32 cellular contexts compared by ENCODE assay signal in genomic region chr16:75481475-75481874, GRCh38. TPM values are rescaled to one million over a fixed set of nuclear protein-coding genes. Genes with fewer than 3 reads are reported as not detected.
DNase-seq lines count a peak whose midpoint lies in the region; ATAC-seq, FAIRE-seq and TF ChIP-seq lines count a peak whose summit lies in the region.
"Had no signal": no experiment of that assay in that cellular context is flagged by ENCODE, and none has a peak within 500 bp of the region (broad histone marks: within the 10 kb centered on the region; RNA-seq: fewer than 3 reads in every experiment).

No MANE protein-coding gene starts in this region.

- intact Hi-C loops in HepG2 (cut with micrococcal nuclease; ENCODE audit: unreplicated experiment) = no loop called here
- intact Hi-C loops in right lobe of liver (cut with DNase I) = loop anchor here in 1 of 2 donors (10.0 kb wide), 1 partner anchor 53 kb away; the partner anchor contains the start of gene CHST5

- H3K4me3 ChIP-seq in HepG2 (replicated peaks in 1 of 3; ENCODE audit: insufficient read depth in 1 of 3, low read depth in 2 of 3, low read length in 3 of 3) (no peak overlapping the region), right lobe of liver (no peak overlapping the region), HAP-1 (no peak overlapping the region)
- H3K4me3 ChIP-seq: esophagus squamous epithelium, hepatocyte, lung, mucosa of descending colon, skin epidermis, thyroid gland had no signal

- peaks cover 6% of the 10 kb centered on the region for H3K4me1 Mint-ChIP-seq in glutamatergic neuron (ENCODE audit: low read depth, unreplicated experiment)
- H3K4me1 Mint-ChIP-seq: activated naive CD8-positive, alpha-beta T cell treated with anti-CD3 and anti-CD28 coated beads, Interleukin-2, amount 50 U/mL, for 24 hours; CD4-positive, alpha-beta memory T cell; central memory CD8-positive, alpha-beta T cell; stimulated activated naive CD8-positive, alpha-beta T cell treated with anti-CD3 and anti-CD28 coated beads, Interleukin-15, amount 100 ng/mL, for 72 hours had no signal

- H3K27me3 ChIP-seq in HepG2 (ENCODE audit: control insufficient read depth in 1 of 2, insufficient read depth in 2 of 2, low read length in 2 of 2) (peaks cover 0 to 3% of the 10 kb centered on the region in 2 experiments; a peak in 2 of 5 replicates), right lobe of liver (no peaks in the 10 kb centered on the region), HAP-1 (ENCODE audit: low read depth) (no peaks in the 10 kb centered on the region)
- H3K27me3 ChIP-seq: esophagus squamous epithelium, hepatocyte, thyroid gland had no signal

- POLR2A ChIA-PET in HepG2 (lab: Yijun Ruan, JAX) = no interaction called here

- peaks cover 9% of the 10 kb centered on the region for H3K9me3 Mint-ChIP-seq in glutamatergic neuron (ENCODE audit: unreplicated experiment)
- H3K9me3 Mint-ChIP-seq: activated CD4-positive, alpha-beta T cell treated with anti-CD3 and anti-CD28 coated beads, Interleukin-2, amount 10 ng/mL, durations not matched to agents 7 days and 5 days; activated naive CD8-positive, alpha-beta T cell treated with anti-CD3 and anti-CD28 coated beads, Interleukin-2, amount 50 U/mL, for 24 hours; activated T-cell treated with anti-CD3 and anti-CD28 coated beads, Interleukin-2, amount 50 U/mL, for 4 hours; central memory CD8-positive, alpha-beta T cell; dendritic cell treated with granulocyte-macrophage colony-stimulating factor and Interleukin-4, amounts not matched to agents 40 ng/mL and 50 ng/mL, for 4 days; natural killer cell treated with Interleukin-12 subunit alpha and Interleukin-12 subunit beta and Interleukin-15 and Interleukin-18, amount 100 ng/mL, for 72 hours; stimulated activated naive CD8-positive, alpha-beta T cell treated with anti-CD3 and anti-CD28 coated beads, Interleukin-15, amount 100 ng/mL, for 72 hours had no signal

- H2AFZ ChIP-seq in HepG2 (ENCODE audit: low read length) = no peak overlapping the region
- H2AFZ ChIP-seq: hepatocyte had no signal

- H4K20me1 ChIP-seq in HepG2 (ENCODE audit: insufficient read depth, low read length) = no peaks in the 10 kb centered on the region

- H3K27me3 Mint-ChIP-seq in glutamatergic neuron (ENCODE audit: unreplicated experiment) = peaks cover 6% of the 10 kb centered on the region

- TF ChIP-seq POLR2A in HepG2 (IDR thresholded peaks at IDR 0.05; ENCODE audit: insufficient read depth in 1 of 2, low read depth in 2 of 2, low read length in 2 of 2) = no peak
- no peak for TF ChIP-seq POLR2A in right lobe of liver (IDR thresholded peaks at IDR 0.05)

- no peak for TF ChIP-seq RAD21 in HepG2 (CRISPR knock-in tag; IDR thresholded peaks at IDR 0.05)

- no peaks in the 10 kb centered on the region for H3K9me3 ChIP-seq in HepG2 (ENCODE audit: low read length)
- no peaks in the 10 kb centered on the region for H3K9me3 ChIP-seq in right lobe of liver
- H3K9me3 ChIP-seq in HAP-1 = no peaks in the 10 kb centered on the region
- H3K9me3 ChIP-seq: esophagus squamous epithelium, mucosa of descending colon, thyroid gland had no signal

- in situ Hi-C loops in HepG2 (cut with HindIII; ENCODE audit: extremely low pct_ligation_motif_present, low pct_unique_long_range_greater_than_20kb) = no loop called here
- in situ Hi-C loops in SK-MEL-5 (cut with HindIII; ENCODE audit: low pct_unique_long_range_greater_than_20kb, low sequenced_read_pairs) = no loop called here
- in situ Hi-C loops in HAP-1 (cut with MboI; ENCODE audit: low sequenced_read_pairs) = no loop called here

- no peak for TF ChIP-seq EP300 in HepG2 (IDR thresholded peaks at IDR 0.05; ENCODE audit: low read depth in 2 of 2, low read length in 2 of 2)
- no peak for TF ChIP-seq EP300 in HepG2 (CRISPR knock-in tag; IDR thresholded peaks at IDR 0.05; ENCODE audit: borderline replicate concordance)

- peak; percentile 58 for ATAC-seq in HepG2
- no peak for ATAC-seq in right lobe of liver
- ATAC-seq: activated naive CD8-positive, alpha-beta T cell treated with anti-CD3 and anti-CD28 coated beads, Interleukin-2, amount 50 U/mL, for 24 hours; activated T-cell treated with anti-CD3 and anti-CD28 coated beads, Interleukin-2, amount 50 U/mL, for 4 hours; mucosa of descending colon; natural killer cell treated with Interleukin-12 subunit alpha and Interleukin-12 subunit beta and Interleukin-15 and Interleukin-18, amount 100 ng/mL, for 72 hours; stimulated activated naive CD8-positive, alpha-beta T cell treated with anti-CD3 and anti-CD28 coated beads, Interleukin-15, amount 100 ng/mL, for 72 hours had no signal

- H3K36me3 ChIP-seq in HepG2 (replicated peaks in 1 of 2; ENCODE audit: control insufficient read depth in 1 of 2, insufficient read depth in 2 of 2, low read length in 2 of 2) (no peaks in the 10 kb centered on the region), right lobe of liver (no peaks in the 10 kb centered on the region), HAP-1 (replicated peaks) (no peaks in the 10 kb centered on the region)
- H3K36me3 ChIP-seq: esophagus squamous epithelium, thyroid gland had no signal

- H3K27ac Mint-ChIP-seq in glutamatergic neuron (ENCODE audit: unreplicated experiment) = no peak overlapping the region
- H3K27ac Mint-ChIP-seq: activated CD4-positive, alpha-beta T cell treated with anti-CD3 and anti-CD28 coated beads, Interleukin-2, amount 10 ng/mL, durations not matched to agents 7 days and 5 days; activated naive CD8-positive, alpha-beta T cell treated with anti-CD3 and anti-CD28 coated beads, Interleukin-2, amount 50 U/mL, for 24 hours; dendritic cell treated with granulocyte-macrophage colony-stimulating factor and Interleukin-4, amounts not matched to agents 40 ng/mL and 50 ng/mL, for 4 days; natural killer cell treated with Interleukin-12 subunit alpha and Interleukin-12 subunit beta and Interleukin-15 and Interleukin-18, amount 100 ng/mL, for 72 hours; stimulated activated naive CD8-positive, alpha-beta T cell treated with anti-CD3 and anti-CD28 coated beads, Interleukin-15, amount 100 ng/mL, for 72 hours had no signal

- CTCF ChIA-PET in HepG2 (lab: Yijun Ruan, JAX; ENCODE audit: low intra/inter-chr PET ratio, low total read pairs) = interaction anchor here (1.3 kb wide), 1 partner anchor 36 kb away, joined by 5 read pairs; no protein-coding TSS in a partner anchor

- WGBS in HepG2 (ENCODE audit: low lambda C conversion rate) = 16% methylated on average over 6 of the region's 7 CpGs
- whole genome bisulfite sequencing in right lobe of liver (ENCODE audit: insufficient coverage, low coverage, low lambda C conversion rate, missing lambda C conversion rate) = 64% methylated on average over 4 of the region's 7 CpGs

- H3K4me3 Mint-ChIP-seq in glutamatergic neuron (ENCODE audit: unreplicated experiment) = no peak overlapping the region
- H3K4me3 Mint-ChIP-seq: activated CD4-positive, alpha-beta T cell treated with anti-CD3 and anti-CD28 coated beads, Interleukin-2, amount 10 ng/mL, durations not matched to agents 7 days and 5 days; activated naive CD8-positive, alpha-beta T cell treated with anti-CD3 and anti-CD28 coated beads, Interleukin-2, amount 50 U/mL, for 24 hours; activated T-cell treated with anti-CD3 and anti-CD28 coated beads, Interleukin-2, amount 50 U/mL, for 4 hours; CD4-positive, alpha-beta memory T cell; central memory CD8-positive, alpha-beta T cell; dendritic cell treated with granulocyte-macrophage colony-stimulating factor and Interleukin-4, amounts not matched to agents 40 ng/mL and 50 ng/mL, for 4 days; natural killer cell treated with Interleukin-12 subunit alpha and Interleukin-12 subunit beta and Interleukin-15 and Interleukin-18, amount 100 ng/mL, for 72 hours; stimulated activated naive CD8-positive, alpha-beta T cell treated with anti-CD3 and anti-CD28 coated beads, Interleukin-15, amount 100 ng/mL, for 72 hours had no signal

- H3K36me3 Mint-ChIP-seq in glutamatergic neuron (ENCODE audit: unreplicated experiment) = no peaks in the 10 kb centered on the region
- H3K36me3 Mint-ChIP-seq: CD4-positive, alpha-beta memory T cell; natural killer cell treated with Interleukin-12 subunit alpha and Interleukin-12 subunit beta and Interleukin-15 and Interleukin-18, amount 100 ng/mL, for 72 hours had no signal

- TF ChIP-seq CTCF in HepG2 (CRISPR knock-in tag; IDR thresholded peaks at IDR 0.05) = peak; percentile 55
- no peak for TF ChIP-seq CTCF in right lobe of liver (IDR thresholded peaks at IDR 0.05)
- TF ChIP-seq CTCF in glutamatergic neuron (IDR thresholded peaks at IDR 0.05; ENCODE audit: partially characterized antibody, unreplicated experiment) = no peak

- no peak for FAIRE-seq in HepG2 (lab: Jason Lieb, UNC)
- FAIRE-seq: frontal cortex, GM12892 had no signal

- peak; percentile 44 for DNase-seq in HepG2 (ENCODE audit: low spot score)
- no peak for DNase-seq in right lobe of liver
- DNase-seq in SK-MEL-5 (ENCODE audit: low read depth, low spot score) = peak; percentile 40
- no peak for DNase-seq in glutamatergic neuron
- no peak for DNase-seq in HAP-1 (ENCODE audit: low spot score in 2 of 2)
- no peak for DNase-seq in substantia nigra (lab: John Stamatoyannopoulos, UW)
- DNase-seq: activated CD4-positive, alpha-beta T cell treated with anti-CD3 and anti-CD28 coated beads, Interleukin-2, amount 10 ng/mL, durations not matched to agents 7 days and 5 days; activated naive CD8-positive, alpha-beta T cell treated with anti-CD3 and anti-CD28 coated beads, Interleukin-2, amount 50 U/mL, for 24 hours; activated T-cell treated with anti-CD3 and anti-CD28 coated beads, Interleukin-2, amount 50 U/mL, for 4 hours; CD4-positive, alpha-beta memory T cell; esophagus squamous epithelium; IMR-90; mucosa of descending colon; NCI-H1105; NCI-H2029; NCI-H345; NCI-H82; OCI-M1; Right ventricle myocardium superior; stimulated activated CD8-positive, alpha-beta memory T cell treated with anti-CD3 and anti-CD28 coated beads, Interleukin-4, amount 100 ng/mL, for 48 hours; stimulated activated naive CD8-positive, alpha-beta T cell treated with anti-CD3 and anti-CD28 coated beads, Interleukin-15, amount 100 ng/mL, for 72 hours; thyroid gland had no signal

- no peaks in the 10 kb centered on the region for H3K79me2 ChIP-seq in HepG2 (ENCODE audit: insufficient read depth, low read length)
- H3K79me2 ChIP-seq: hepatocyte had no signal

- H3K27ac ChIP-seq in HepG2 (ENCODE audit: extremely low read length, insufficient read depth, low read length) (no peak overlapping the region), right lobe of liver (no peak overlapping the region), substantia nigra (ENCODE audit: low read depth, low read length, poor library complexity, severe bottlenecking) (no peak overlapping the region)
- H3K27ac ChIP-seq: esophagus squamous epithelium, hepatocyte, HL-60, skin epidermis, thyroid gland had no signal

- no peak overlapping the region for H3K9ac ChIP-seq in HepG2 (ENCODE audit: insufficient read depth, low read depth, low read length)

- BruUV-seq in HepG2 (replicated peaks; lab: Mats Ljungman, UMichigan) = no TSS peak

- H3K4me2 ChIP-seq in HepG2 (ENCODE audit: low read depth, low read length) = no peak overlapping the region
- H3K4me2 ChIP-seq: hepatocyte had no signal

- H3K4me1 ChIP-seq in HepG2 (ENCODE audit: insufficient read depth, low read length) (peaks cover 21% of the 10 kb centered on the region), right lobe of liver (no peaks in the 10 kb centered on the region), HAP-1 (no peaks in the 10 kb centered on the region)

RNA-seq across cellular contexts. Expression of gene CHST6, which starts 13.8 kb away (rescaled TPM):
- 0.32 and 0.91 TPM in 2 replicates for total RNA-seq in HepG2 (2016; rRNA removed; fragmentation: Illumina TruSeq; extraction: Trizol)
- total RNA-seq in HepG2 (2016; cell fraction: cytosol; rRNA removed; fragmentation: Illumina TruSeq; extraction: Trizol; ENCODE audit: low read depth) = 0.09 and 0.20 TPM in 2 replicates
- total RNA-seq in HepG2 (2016; cell fraction: insoluble cytoplasmic fraction; rRNA removed; fragmentation: Illumina TruSeq; extraction: Trizol) = 0.61 and 1.1 TPM in 2 replicates
- total RNA-seq in HepG2 (2016; cell fraction: membrane; rRNA removed; fragmentation: Illumina TruSeq; extraction: Trizol) = 0.28 and 0.38 TPM in 2 replicates
- 0.71 and 1.1 TPM in 2 replicates for total RNA-seq in HepG2 (2016; cell fraction: nucleus; rRNA removed; fragmentation: Illumina TruSeq; extraction: Trizol)
- 0.18 and 0.25 TPM in 2 replicates for polyA plus RNA-seq in HepG2 (2011; rRNA removed)
- 0.10 and 0.28 TPM in 2 replicates for polyA plus RNA-seq in HepG2 (2011; cell fraction: cytosol; rRNA removed)
- polyA plus RNA-seq in HepG2 (2011; cell fraction: nucleus; rRNA removed) = 0.83 and 1.0 TPM in 2 replicates
- polyA plus RNA-seq in HepG2 (2012) = 0.11 and 0.16 TPM in 2 replicates
- polyA plus RNA-seq in HepG2 (2016; cell fraction: cytosol; fragmentation: Illumina TruSeq; extraction: Trizol; ENCODE audit: low read depth) = 0.14 and 0.16 TPM in 2 replicates
- 0.24 and 0.36 TPM in 2 replicates for polyA plus RNA-seq in HepG2 (2016; cell fraction: insoluble cytoplasmic fraction; fragmentation: Illumina TruSeq; extraction: Trizol; ENCODE audit: low read depth)
- polyA plus RNA-seq in HepG2 (2016; cell fraction: membrane; fragmentation: Illumina TruSeq; extraction: Trizol; ENCODE audit: low read depth) = 0.13 and 0.16 TPM in 2 replicates
- 1.00 and 1.2 TPM in 2 replicates for polyA plus RNA-seq in HepG2 (2016; cell fraction: nucleus; fragmentation: Illumina TruSeq; extraction: Trizol; ENCODE audit: insufficient read depth, low read depth)
- polyA minus RNA-seq in HepG2 (2011; rRNA and poly(A)+ RNA removed; ENCODE audit: low replicate concordance) = 0.58 and 2.4 TPM in 2 replicates
- 0.40 and 0.62 TPM in 2 replicates for polyA minus RNA-seq in HepG2 (2011; cell fraction: cytosol; rRNA and poly(A)+ RNA removed)
- polyA minus RNA-seq in HepG2 (2011; cell fraction: nucleus; rRNA and poly(A)+ RNA removed) = 0.13 and 0.50 TPM in 2 replicates
- total RNA-seq in right lobe of liver = under 1 TPM in 1 of 6 experiments, not detected in 5; 0.02 TPM
- total RNA-seq in SK-MEL-5 (2014; rRNA removed; shearing (Covaris generic)) = 10.2 and 11.0 TPM in 2 replicates
- polyA plus RNA-seq in SK-MEL-5 (2015; cell fraction: cytosol; rRNA removed) = 23.1 and 29.4 TPM in 2 replicates
- 24.2 and 24.9 TPM in 2 replicates for polyA plus RNA-seq in SK-MEL-5 (2015; cell fraction: nucleus; rRNA removed)
- total RNA-seq in glutamatergic neuron (ENCODE audit: unreplicated experiment) = 4.0 TPM
- total RNA-seq: activated CD4-positive, alpha-beta T cell treated with anti-CD3 and anti-CD28 coated beads, Interleukin-2, amount 10 ng/mL, durations not matched to agents 7 days and 5 days; activated T-cell treated with anti-CD3 and anti-CD28 coated beads, Interleukin-2, amount 50 U/mL, for 4 hours had no signal
- polyA plus RNA-seq: CD4-positive, alpha-beta memory T cell had no signal

RNA-seq across cellular contexts. Expression of gene TMEM170A, which starts 17.0 kb away (rescaled TPM):
- 39.7 and 44.7 TPM in 2 replicates for total RNA-seq in HepG2 (2016; rRNA removed; fragmentation: Illumina TruSeq; extraction: Trizol)
- 13.2 and 13.9 TPM in 2 replicates for total RNA-seq in HepG2 (2016; cell fraction: cytosol; rRNA removed; fragmentation: Illumina TruSeq; extraction: Trizol; ENCODE audit: low read depth)
- total RNA-seq in HepG2 (2016; cell fraction: insoluble cytoplasmic fraction; rRNA removed; fragmentation: Illumina TruSeq; extraction: Trizol) = 42.1 TPM in 2 replicates
- total RNA-seq in HepG2 (2016; cell fraction: membrane; rRNA removed; fragmentation: Illumina TruSeq; extraction: Trizol) = 39.0 and 42.0 TPM in 2 replicates
- total RNA-seq in HepG2 (2016; cell fraction: nucleus; rRNA removed; fragmentation: Illumina TruSeq; extraction: Trizol) = 38.1 and 40.8 TPM in 2 replicates
- polyA plus RNA-seq in HepG2 (2011; rRNA removed) = 30.0 and 35.7 TPM in 2 replicates
- 22.3 and 25.5 TPM in 2 replicates for polyA plus RNA-seq in HepG2 (2011; cell fraction: cytosol; rRNA removed)
- polyA plus RNA-seq in HepG2 (2011; cell fraction: nucleus; rRNA removed) = 15.4 and 19.7 TPM in 2 replicates
- polyA plus RNA-seq in HepG2 (2012) = 20.5 and 22.4 TPM in 2 replicates
- 14.7 and 20.5 TPM in 2 replicates for polyA plus RNA-seq in HepG2 (2016; cell fraction: cytosol; fragmentation: Illumina TruSeq; extraction: Trizol; ENCODE audit: low read depth)
- 25.5 and 29.3 TPM in 2 replicates for polyA plus RNA-seq in HepG2 (2016; cell fraction: insoluble cytoplasmic fraction; fragmentation: Illumina TruSeq; extraction: Trizol; ENCODE audit: low read depth)
- 22.1 and 26.6 TPM in 2 replicates for polyA plus RNA-seq in HepG2 (2016; cell fraction: membrane; fragmentation: Illumina TruSeq; extraction: Trizol; ENCODE audit: low read depth)
- 36.2 and 39.1 TPM in 2 replicates for polyA plus RNA-seq in HepG2 (2016; cell fraction: nucleus; fragmentation: Illumina TruSeq; extraction: Trizol; ENCODE audit: insufficient read depth, low read depth)
- polyA minus RNA-seq in HepG2 (2011; rRNA and poly(A)+ RNA removed; ENCODE audit: low replicate concordance) = 27.3 and 58.3 TPM in 2 replicates
- 23.2 and 32.2 TPM in 2 replicates for polyA minus RNA-seq in HepG2 (2011; cell fraction: cytosol; rRNA and poly(A)+ RNA removed)
- polyA minus RNA-seq in HepG2 (2011; cell fraction: nucleus; rRNA and poly(A)+ RNA removed) = 27.4 and 43.9 TPM in 2 replicates
- 10 to 100 TPM in 5 of 6 experiments, 1 to 10 TPM in 1; 9.4 to 15.5 (median 12.8) TPM for total RNA-seq in right lobe of liver
- 18.1 and 19.3 TPM in 2 replicates for total RNA-seq in SK-MEL-5 (2014; rRNA removed; shearing (Covaris generic))
- polyA plus RNA-seq in SK-MEL-5 (2015; cell fraction: cytosol; rRNA removed) = 9.5 and 9.6 TPM in 2 replicates
- polyA plus RNA-seq in SK-MEL-5 (2015; cell fraction: nucleus; rRNA removed) = 15.4 and 24.1 TPM in 2 replicates
- total RNA-seq in glutamatergic neuron (ENCODE audit: unreplicated experiment) = 30.6 TPM

RNA-seq across cellular contexts. Expression of gene CFDP1, which starts 48.2 kb away (rescaled TPM):
- 153 and 198 TPM in 2 replicates for total RNA-seq in HepG2 (2016; rRNA removed; fragmentation: Illumina TruSeq; extraction: Trizol)
- 62.1 and 75.2 TPM in 2 replicates for total RNA-seq in HepG2 (2016; cell fraction: cytosol; rRNA removed; fragmentation: Illumina TruSeq; extraction: Trizol; ENCODE audit: low read depth)
- total RNA-seq in HepG2 (2016; cell fraction: insoluble cytoplasmic fraction; rRNA removed; fragmentation: Illumina TruSeq; extraction: Trizol) = 158 and 200 TPM in 2 replicates
- 94.4 and 95.7 TPM in 2 replicates for total RNA-seq in HepG2 (2016; cell fraction: membrane; rRNA removed; fragmentation: Illumina TruSeq; extraction: Trizol)
- total RNA-seq in HepG2 (2016; cell fraction: nucleus; rRNA removed; fragmentation: Illumina TruSeq; extraction: Trizol) = 114 and 122 TPM in 2 replicates
- 59.8 and 78.6 TPM in 2 replicates for polyA plus RNA-seq in HepG2 (2011; rRNA removed)
- polyA plus RNA-seq in HepG2 (2011; cell fraction: cytosol; rRNA removed) = 47.6 and 66.3 TPM in 2 replicates
- 20.8 and 33.7 TPM in 2 replicates for polyA plus RNA-seq in HepG2 (2011; cell fraction: nucleus; rRNA removed)
- polyA plus RNA-seq in HepG2 (2012) = 118 and 187 TPM in 2 replicates
- 54.9 and 57.9 TPM in 2 replicates for polyA plus RNA-seq in HepG2 (2016; cell fraction: cytosol; fragmentation: Illumina TruSeq; extraction: Trizol; ENCODE audit: low read depth)
- 250 and 275 TPM in 2 replicates for polyA plus RNA-seq in HepG2 (2016; cell fraction: insoluble cytoplasmic fraction; fragmentation: Illumina TruSeq; extraction: Trizol; ENCODE audit: low read depth)
- 82.6 and 88.7 TPM in 2 replicates for polyA plus RNA-seq in HepG2 (2016; cell fraction: membrane; fragmentation: Illumina TruSeq; extraction: Trizol; ENCODE audit: low read depth)
- polyA plus RNA-seq in HepG2 (2016; cell fraction: nucleus; fragmentation: Illumina TruSeq; extraction: Trizol; ENCODE audit: insufficient read depth, low read depth) = 118 and 119 TPM in 2 replicates
- 11.4 and 17.2 TPM in 2 replicates for polyA minus RNA-seq in HepG2 (2011; rRNA and poly(A)+ RNA removed; ENCODE audit: low replicate concordance)
- polyA minus RNA-seq in HepG2 (2011; cell fraction: cytosol; rRNA and poly(A)+ RNA removed) = 30.3 and 32.7 TPM in 2 replicates
- 95.4 and 106 TPM in 2 replicates for polyA minus RNA-seq in HepG2 (2011; cell fraction: nucleus; rRNA and poly(A)+ RNA removed)
- total RNA-seq in right lobe of liver = 10 to 100 TPM; 23.9 to 43.3 (median 36.0) TPM
- 24.8 and 25.1 TPM in 2 replicates for total RNA-seq in SK-MEL-5 (2014; rRNA removed; shearing (Covaris generic))
- polyA plus RNA-seq in SK-MEL-5 (2015; cell fraction: cytosol; rRNA removed) = 13.0 and 21.7 TPM in 2 replicates
- 28.4 and 36.6 TPM in 2 replicates for polyA plus RNA-seq in SK-MEL-5 (2015; cell fraction: nucleus; rRNA removed)
- 60.1 TPM for total RNA-seq in glutamatergic neuron (ENCODE audit: unreplicated experiment)

RNA-seq across cellular contexts. Expression of gene CHST5, which starts 54.4 kb away (rescaled TPM):
- not detected in 2 replicates for total RNA-seq in HepG2 (2016; rRNA removed; fragmentation: Illumina TruSeq; extraction: Trizol)
- total RNA-seq in HepG2 (2016; cell fraction: cytosol; rRNA removed; fragmentation: Illumina TruSeq; extraction: Trizol; ENCODE audit: low read depth) = not detected in 2 replicates
- not detected in 2 replicates for total RNA-seq in HepG2 (2016; cell fraction: insoluble cytoplasmic fraction; rRNA removed; fragmentation: Illumina TruSeq; extraction: Trizol)
- total RNA-seq in HepG2 (2016; cell fraction: membrane; rRNA removed; fragmentation: Illumina TruSeq; extraction: Trizol) = not detected in 2 replicates
- total RNA-seq in HepG2 (2016; cell fraction: nucleus; rRNA removed; fragmentation: Illumina TruSeq; extraction: Trizol) = not detected in 2 replicates
- 0.05 TPM in 1 of 2 replicates, not detected in the other for polyA plus RNA-seq in HepG2 (2011; rRNA removed)
- not detected in 2 replicates for polyA plus RNA-seq in HepG2 (2011; cell fraction: cytosol; rRNA removed)
- polyA plus RNA-seq in HepG2 (2011; cell fraction: nucleus; rRNA removed) = 0.05 TPM in 1 of 2 replicates, not detected in the other
- polyA plus RNA-seq in HepG2 (2012) = not detected in 2 replicates
- not detected in 2 replicates for polyA plus RNA-seq in HepG2 (2016; cell fraction: cytosol; fragmentation: Illumina TruSeq; extraction: Trizol; ENCODE audit: low read depth)
- not detected in 2 replicates for polyA plus RNA-seq in HepG2 (2016; cell fraction: insoluble cytoplasmic fraction; fragmentation: Illumina TruSeq; extraction: Trizol; ENCODE audit: low read depth)
- polyA plus RNA-seq in HepG2 (2016; cell fraction: membrane; fragmentation: Illumina TruSeq; extraction: Trizol; ENCODE audit: low read depth) = not detected in 2 replicates
- 0.57 and 1.3 TPM in 2 replicates for polyA plus RNA-seq in HepG2 (2016; cell fraction: nucleus; fragmentation: Illumina TruSeq; extraction: Trizol; ENCODE audit: insufficient read depth, low read depth)
- 0.30 TPM in 1 of 2 replicates, not detected in the other for polyA minus RNA-seq in HepG2 (2011; rRNA and poly(A)+ RNA removed; ENCODE audit: low replicate concordance)
- polyA minus RNA-seq in HepG2 (2011; cell fraction: cytosol; rRNA and poly(A)+ RNA removed) = not detected in 2 replicates
- not detected in 2 replicates for polyA minus RNA-seq in HepG2 (2011; cell fraction: nucleus; rRNA and poly(A)+ RNA removed)
- total RNA-seq in right lobe of liver = not detected
- total RNA-seq in SK-MEL-5 (2014; rRNA removed; shearing (Covaris generic)) = 0.08 TPM in 1 of 2 replicates, not detected in the other
- polyA plus RNA-seq in SK-MEL-5 (2015; cell fraction: cytosol; rRNA removed) = not detected in 2 replicates
- 0.41 TPM in 1 of 2 replicates, not detected in the other for polyA plus RNA-seq in SK-MEL-5 (2015; cell fraction: nucleus; rRNA removed)
- total RNA-seq in glutamatergic neuron (ENCODE audit: unreplicated experiment) = 0.64 TPM
- total RNA-seq: CD4-positive, alpha-beta memory T cell; hepatocyte; IMR-90; osteoblast had no signal
- polyA plus RNA-seq: CD4-positive, alpha-beta memory T cell; hepatocyte; IMR-90 had no signal

Comparison
In these comparisons a context has a peak if more than half of its experiments do, and no peak if none do; other contexts are left out.
1. DNase-seq: peak in HepG2 (single experiment) and SK-MEL-5 (single experiment); none in right lobe of liver (0 of 3), glutamatergic neuron (single experiment), HAP-1 (0 of 2) and substantia nigra (0 of 49).